In the genomic region with DNA sequence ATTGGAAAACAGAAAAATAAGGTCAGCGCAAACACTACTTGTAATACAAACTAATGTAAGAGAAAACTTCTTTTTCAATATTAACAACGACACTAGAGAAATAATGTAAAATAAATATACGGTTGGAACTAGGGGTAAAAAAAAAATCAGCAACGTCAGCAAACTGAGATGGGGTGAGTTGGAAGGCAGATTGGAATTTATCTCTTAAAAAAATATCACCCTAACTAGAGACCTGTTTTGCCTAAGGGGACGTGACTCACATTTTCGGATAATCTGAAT, we compare ENCODE assay signal across 8 cellular contexts. TPM values are rescaled to one million over a fixed set of nuclear protein-coding genes. Genes with fewer than 3 reads are reported as not detected.
DNase-seq lines count a peak whose midpoint lies in the region; ATAC-seq lines count a peak whose summit lies in the region.

No MANE protein-coding gene starts in this region.

- CTCF ChIA-PET in T-cell (lab: Charles Lee), result interaction anchor here (0.6 to 0.8 kb wide), 2 partner anchors 67 to 190 kb away, joined by 3 to 4 read pairs; no protein-coding TSS in a partner anchor

- peak overlapping the region; percentile 65 for H3K4me3 ChIP-seq in rectal smooth muscle tissue (ENCODE audit: low read length)

- H3K4me3 Mint-ChIP-seq in T-cell, result peak overlapping the region; percentile 92 to 98 (median 94)

- intact Hi-C loops in sciatic nerve (cut with DNase I), result loop anchor here (10.0 kb wide), 1 partner anchor 190 kb away; no protein-coding TSS in a partner anchor

- DNase-seq in T-cell (no peak), fibroblast of peridontal ligament (ENCODE audit: extremely low read depth) (peak; percentile 59), AG08395 (ENCODE audit: low spot score) (no peak), sciatic nerve (ENCODE audit: low spot score) (no peak), NAMALWA (ENCODE audit: low spot score) (no peak)

- H3K9ac ChIP-seq in rectal smooth muscle tissue (ENCODE audit: low read length), result no peak overlapping the region

- H3K27ac Mint-ChIP-seq in T-cell, result no peak overlapping the region

- peaks cover 17 to 21% (median 20%) of the 10 kb centered on the region in 3 donors for H3K4me1 Mint-ChIP-seq in T-cell

- H3K27ac ChIP-seq in rectal smooth muscle tissue (ENCODE audit: low read depth, low read length), result peak overlapping the region; percentile 88

- no peaks in the 10 kb centered on the region for H3K27me3 ChIP-seq in rectal smooth muscle tissue (ENCODE audit: control insufficient read depth, insufficient read depth, low read length)

- H3K4me1 ChIP-seq in rectal smooth muscle tissue (ENCODE audit: control insufficient read depth, insufficient read depth, low read length), result no peaks in the 10 kb centered on the region

- peak; percentile 3 for ATAC-seq in GM19035 (IDR thresholded peaks at IDR 0.05; ENCODE audit: unreplicated experiment)
- ATAC-seq in T-cell (replicated peaks in 1 of 4), result no peak
- ATAC-seq in HG02798 (IDR thresholded peaks at IDR 0.05; ENCODE audit: poor library complexity, unreplicated experiment), result no peak
- ATAC-seq in sciatic nerve, result no peak

- no peaks in the 10 kb centered on the region for H3K36me3 ChIP-seq in rectal smooth muscle tissue (ENCODE audit: control insufficient read depth, insufficient read depth, low read length)

- peaks cover 3 to 4% of the 10 kb centered on the region in 2 donors for H3K27me3 Mint-ChIP-seq in T-cell

- H3K36me3 Mint-ChIP-seq in T-cell, result no peaks in the 10 kb centered on the region

- POLR2A ChIA-PET in T-cell (lab: Charles Lee), result no interaction called here

- H3K9me3 Mint-ChIP-seq in T-cell, result no peaks in the 10 kb centered on the region

RNA-seq across cellular contexts. Expression of a gene that starts 0.7 kb away (rescaled TPM):
- 100 to 1,000 TPM; 130 to 247 (median 164) TPM for total RNA-seq in T-cell
- total RNA-seq in sciatic nerve, result 594 TPM
